In genomic region chr14:68624541-68625220, GRCh38 we compare ENCODE assay signal across 15 cellular contexts.
"Had no signal": no experiment of that assay in that cellular context is flagged by ENCODE, and none has a peak within 500 bp of the region (broad histone marks: within the 10 kb centered on the region; RNA-seq: fewer than 3 reads in every experiment).

No MANE protein-coding gene starts in this region.

- H3K9ac ChIP-seq: SK-N-SH had no signal

- H3K27me3 ChIP-seq: brain microvascular endothelial cell, heart left ventricle, tibial nerve had no signal

- H3K36me3 Mint-ChIP-seq: activated naive CD8-positive, alpha-beta T cell treated with anti-CD3 and anti-CD28 coated beads for 36 hours; WTC11 had no signal

- H3K27me3 Mint-ChIP-seq: activated naive CD8-positive, alpha-beta T cell treated with anti-CD3 and anti-CD28 coated beads for 36 hours; stimulated activated memory B cell treated with anti-CD40 and anti-IgM and Interleukin-4, amounts not matched to agents 10 μg/mL and 1 μg/mL and 100 μg/mL, for 72 hours had no signal

- DNase-seq: activated CD4-positive, alpha-beta T cell treated with anti-CD3 and anti-CD28 coated beads for 48 hours; activated naive CD8-positive, alpha-beta T cell treated with anti-CD3 and anti-CD28 coated beads for 36 hours; activated T-cell treated with anti-CD3 and anti-CD28 coated beads for 4 hours; brain microvascular endothelial cell; heart left ventricle; left ventricle myocardium superior; naive thymus-derived CD4-positive, alpha-beta T cell; SK-N-SH had no signal

- H3K27ac Mint-ChIP-seq: activated naive CD8-positive, alpha-beta T cell treated with anti-CD3 and anti-CD28 coated beads for 36 hours; activated T-helper 2 cell treated with anti-CD3 and anti-CD28 coated beads, Interferon-gamma antibody, Interleukin-2, Interleukin-4, amounts not matched to agents 10 μg/mL and 5 μg/mL and 100 μg/mL, durations not matched to agents 14 hours and 24 hours and 36 hours; T-helper 1 cell treated with Interleukin-12 subunit alpha and Interleukin-12 subunit beta and Interleukin-4 antibody, amounts not matched to agents 30 μg/mL and 1 μg/mL, for 36 hours; WTC11 had no signal

- H3K4me2 ChIP-seq: SK-N-SH had no signal

- H3K36me3 ChIP-seq: brain microvascular endothelial cell, heart left ventricle, neutrophil, tibial nerve had no signal

- H3K4me3 Mint-ChIP-seq: activated naive CD8-positive, alpha-beta T cell treated with anti-CD3 and anti-CD28 coated beads for 36 hours; naive thymus-derived CD4-positive, alpha-beta T cell; stimulated activated memory B cell treated with anti-CD40 and anti-IgM and Interleukin-4, amounts not matched to agents 10 μg/mL and 1 μg/mL and 100 μg/mL, for 72 hours; T-helper 1 cell treated with Interleukin-12 subunit alpha and Interleukin-12 subunit beta and Interleukin-4 antibody, amounts not matched to agents 30 μg/mL and 1 μg/mL, for 36 hours; WTC11 had no signal

- ATAC-seq: heart left ventricle; left ventricle myocardium superior; naive thymus-derived CD4-positive, alpha-beta T cell; right cardiac atrium; stimulated activated memory B cell treated with anti-CD40 and anti-IgM and Interleukin-4, amounts not matched to agents 10 μg/mL and 1 μg/mL and 100 μg/mL, for 72 hours; WTC11 had no signal

- H3K27ac ChIP-seq: brain microvascular endothelial cell, neutrophil had no signal

- H3K9me3 Mint-ChIP-seq: stimulated activated memory B cell treated with anti-CD40 and anti-IgM and Interleukin-4, amounts not matched to agents 10 μg/mL and 1 μg/mL and 100 μg/mL, for 72 hours; WTC11 had no signal

- H3K4me3 ChIP-seq: heart left ventricle, tibial nerve had no signal

- H3K9me3 ChIP-seq: neutrophil, SK-N-SH, tibial nerve had no signal
